In the genomic region with DNA sequence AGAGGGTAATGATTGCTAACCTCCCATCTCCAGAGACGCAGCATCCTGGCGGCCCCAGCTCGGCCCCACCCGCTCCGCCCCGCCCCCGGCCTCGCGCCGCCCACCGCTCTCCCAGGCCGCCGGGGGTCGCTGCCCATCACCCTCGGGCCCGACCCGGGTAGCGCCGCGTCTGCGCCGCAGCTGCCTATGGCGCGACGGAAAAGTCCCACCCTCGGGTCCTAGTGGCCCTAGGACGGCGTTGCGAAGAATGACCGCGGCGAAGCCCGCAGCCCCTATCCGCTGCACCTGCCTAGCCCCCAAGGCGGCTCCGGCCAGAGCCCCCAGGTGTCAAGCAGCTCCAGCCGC, we compare ENCODE assay signal across 8 cellular contexts. TPM values are rescaled to one million over a fixed set of nuclear protein-coding genes. Genes with fewer than 3 reads are reported as not detected.
DNase-seq lines count a peak whose midpoint lies in the region; ATAC-seq, FAIRE-seq and TF ChIP-seq lines count a peak whose summit lies in the region.

No MANE protein-coding gene starts in this region.

- H3K27ac ChIP-seq in H1 (ENCODE audit: low read depth, low read length): peak overlapping the region; percentile 97

- peak; percentile 38 to 45 (median 42) for TF ChIP-seq CTCF in H1 (IDR thresholded peaks at IDR 0.05; ENCODE audit: control extremely low read depth in 1 of 3, insufficient read depth in 1 of 3, low read depth in 1 of 3, low read length in 3 of 3)

- H4K5ac ChIP-seq in H1 (ENCODE audit: insufficient read length, low read depth, low read length): peak overlapping the region; percentile 92

- peak overlapping the region; percentile 81 to 91 for H3K4me2 ChIP-seq in H1 (ENCODE audit: insufficient read depth in 1 of 2, low read depth in 2 of 2, low read length in 2 of 2)

- no peaks in the 10 kb centered on the region; a peak in 1 of 7 replicates for H3K4me1 ChIP-seq in H1 (replicated peaks in 1 of 4; ENCODE audit: control insufficient read depth in 3 of 4, insufficient read depth in 4 of 4, low read length in 3 of 4)
- peaks cover 29% of the 10 kb centered on the region for H3K4me1 ChIP-seq in mononuclear cell (ENCODE audit: insufficient read depth, low read length)

- H2BK5ac ChIP-seq in H1 (ENCODE audit: low read depth, low read length): peak overlapping the region; percentile 95

- peak overlapping the region; percentile 97 for H3K56ac ChIP-seq in H1 (replicated peaks; ENCODE audit: insufficient read length, low read depth, low read length)

- H4K8ac ChIP-seq in H1 (ENCODE audit: extremely low read depth, insufficient read depth, low read length): peak overlapping the region; percentile 100

- CTCF ChIA-PET in activated CD8-positive, alpha-beta T cell treated with anti-CD3 and anti-CD28 coated beads, Interleukin-2, amount 10 ng/mL, durations not matched to agents 7 days and 5 days (lab: Charles Lee): interaction anchor here (0.7 to 2.6 kb wide), 12 partner anchors 9 to 209 kb away, joined by 3 to 16 read pairs (median 3); a partner anchor contains a TSS
- CTCF ChIA-PET in H1 (lab: Charles Lee; ENCODE audit: partially characterized antibody): interaction anchor here (0.8 to 2.2 kb wide), 8 partner anchors 10 to 176 kb away, joined by 3 to 10 read pairs (median 4); a partner anchor contains a TSS

- H2AK5ac ChIP-seq in H1 (ENCODE audit: low read depth, low read length): no peak overlapping the region

- H3K9me3 Mint-ChIP-seq in activated CD8-positive, alpha-beta T cell treated with anti-CD3 and anti-CD28 coated beads, Interleukin-2, amount 10 ng/mL, durations not matched to agents 7 days and 5 days (ENCODE audit: insufficient read depth): no peaks in the 10 kb centered on the region

- no peak overlapping the region for H2BK12ac ChIP-seq in H1 (ENCODE audit: low read depth, low read length)

- no peak overlapping the region for H2BK15ac ChIP-seq in H1 (ENCODE audit: low read length)

- POLR2A ChIA-PET in activated CD8-positive, alpha-beta T cell treated with anti-CD3 and anti-CD28 coated beads, Interleukin-2, amount 10 ng/mL, durations not matched to agents 7 days and 5 days (lab: Charles Lee): interaction anchor here (0.6 to 3.6 kb wide), 19 partner anchors 9 to 538 kb away, joined by 3 to 27 read pairs (median 4); a partner anchor contains a TSS
- POLR2A ChIA-PET in H1 (lab: Charles Lee; ENCODE audit: partially characterized antibody): interaction anchor here (0.8 to 8.0 kb wide), 40 partner anchors 9 to 1814 kb away, joined by 3 to 94 read pairs (median 4); a partner anchor contains a TSS

- H3K4me3 ChIP-seq in H1 (ENCODE audit: extremely low read depth in 1 of 4, insufficient read depth in 2 of 4, low read depth in 3 of 4, low read length in 4 of 4): peak overlapping the region; percentile 76 to 94 (median 89)
- peak overlapping the region; percentile 97 for H3K4me3 ChIP-seq in mononuclear cell (ENCODE audit: low read length)

- no peaks in the 10 kb centered on the region for H3K9me3 ChIP-seq in H1 (ENCODE audit: insufficient read depth in 2 of 2, low read depth in 1 of 2, low read length in 1 of 2)
- no peaks in the 10 kb centered on the region for H3K9me3 ChIP-seq in mononuclear cell (ENCODE audit: low read depth, low read length)

- no peak for FAIRE-seq in H1 (lab: Jason Lieb, UNC)

- H2AFZ ChIP-seq in H1 (ENCODE audit: low read length): no peak overlapping the region

- H3K79me1 ChIP-seq in H1 (ENCODE audit: low read depth, low read length): peaks cover 2% of the 10 kb centered on the region; the same call in 1 of the 2 replicates

- 0 out of 4 replicates have a peak, but pooled peaks of 1 of the 2 experiments have one; percentile 6 for TF ChIP-seq RAD21 in H1 (IDR thresholded peaks at IDR 0.05 in 1 of 2, conservative IDR thresholded peaks at IDR 0.05 in 1 of 2; ENCODE audit: low read depth in 2 of 2, low read length in 2 of 2)

- no peak overlapping the region for H3K14ac ChIP-seq in H1 (ENCODE audit: insufficient read length)

- peak in 1 of 2 experiments; percentile 76; a peak in 2 of 3 replicates for TF ChIP-seq POLR2A in H1 (IDR thresholded peaks at IDR 0.05; ENCODE audit: control extremely low read depth in 1 of 2, low read depth in 2 of 2, low read length in 2 of 2)

- peaks cover 12 to 82% of the 10 kb centered on the region in 2 experiments for H3K79me2 ChIP-seq in H1 (ENCODE audit: control insufficient read depth in 1 of 2, insufficient read depth in 2 of 2, low read length in 2 of 2)

- peaks cover 7 to 11% of the 10 kb centered on the region in 2 experiments for H4K20me1 ChIP-seq in H1 (replicated peaks in 1 of 2; ENCODE audit: control insufficient read depth in 1 of 2, insufficient read depth in 2 of 2, low read length in 2 of 2)

- H4K91ac ChIP-seq in H1 (replicated peaks; ENCODE audit: insufficient read length, low read length): no peak overlapping the region

- no peak overlapping the region for H2BK20ac ChIP-seq in H1 (ENCODE audit: low read length)

- ATAC-seq in GM18519 (IDR thresholded peaks at IDR 0.05; ENCODE audit: low FRiP score, unreplicated experiment) (peak; percentile 40), HG03039 (IDR thresholded peaks at IDR 0.05; ENCODE audit: unreplicated experiment) (peak; percentile 37)
- ATAC-seq in activated CD8-positive, alpha-beta T cell treated with anti-CD3 and anti-CD28 coated beads, Interleukin-2, amount 10 ng/mL, durations not matched to agents 7 days and 5 days: peak; percentile 60

- H3K18ac ChIP-seq in H1 (ENCODE audit: extremely low read depth, low read length): peak overlapping the region; percentile 87

- H3K4me1 Mint-ChIP-seq in activated CD8-positive, alpha-beta T cell treated with anti-CD3 and anti-CD28 coated beads, Interleukin-2, amount 10 ng/mL, durations not matched to agents 7 days and 5 days (ENCODE audit: low read depth): peaks cover 58% of the 10 kb centered on the region

- DNase-seq in AG08396 (ENCODE audit: low spot score) (peak; percentile 83), NCI-H2227 treated with DMSO at 0.1 percent for 48 hours (lab: John Stamatoyannopoulos, UW) (peak; percentile 44), H1 (ENCODE audit: low read depth in 1 of 2, low spot score in 2 of 2) (peak; percentile 2 to 86)
- peak; percentile 77 for DNase-seq in activated CD8-positive, alpha-beta T cell treated with anti-CD3 and anti-CD28 coated beads, Interleukin-2, amount 10 ng/mL, durations not matched to agents 7 days and 5 days
- peak; percentile 49 for DNase-seq in stimulated activated CD8-positive, alpha-beta memory T cell treated with anti-CD3 and anti-CD28 coated beads, Interleukin-7, amount 100 ng/mL, for 24 hours (ENCODE audit: low read depth)

- TF ChIP-seq EP300 in H1 (IDR thresholded peaks at IDR 0.05; ENCODE audit: borderline replicate concordance in 1 of 2, low read depth in 2 of 2, low read length in 2 of 2): no peak

- H3K36me3 Mint-ChIP-seq in activated CD8-positive, alpha-beta T cell treated with anti-CD3 and anti-CD28 coated beads, Interleukin-2, amount 10 ng/mL, durations not matched to agents 7 days and 5 days (ENCODE audit: low read depth): peaks cover 59% of the 10 kb centered on the region

- WGBS in H1 (ENCODE audit: extremely low coverage in 1 of 2, insufficient coverage in 1 of 2, insufficient read length in 1 of 2, insufficient replicate concordance in 2 of 2, low coverage in 1 of 2, low lambda C conversion rate in 2 of 2, missing lambda C conversion rate in 1 of 2), 2 experiments: 0% methylated on average over 16 of the region's 37 CpGs; no CpG with 5 or more reads in 1 of the 2 experiments

- H3K9ac ChIP-seq in H1 (replicated peaks in 1 of 4; ENCODE audit: extremely low read depth in 1 of 4, low read depth in 3 of 4, low read length in 3 of 4): peak overlapping the region; percentile 94 to 98 (median 96)

- H3K27me3 ChIP-seq in H1 (replicated peaks in 1 of 4; ENCODE audit: control insufficient read depth in 3 of 4, extremely low read depth in 1 of 4, insufficient read depth in 3 of 4, low read length in 3 of 4): no peaks in the 10 kb centered on the region
- H3K27me3 ChIP-seq in mononuclear cell (ENCODE audit: insufficient read depth, low read length): no peaks in the 10 kb centered on the region

- H3K36me3 ChIP-seq in H1 (ENCODE audit: control insufficient read depth in 2 of 4, insufficient read depth in 4 of 4, low read length in 3 of 4): peaks cover 26 to 45% (median 38%) of the 10 kb centered on the region in 4 experiments

- peak overlapping the region; percentile 100 for H3K27ac Mint-ChIP-seq in activated CD8-positive, alpha-beta T cell treated with anti-CD3 and anti-CD28 coated beads, Interleukin-2, amount 10 ng/mL, durations not matched to agents 7 days and 5 days

- no peak overlapping the region for H3K4ac ChIP-seq in H1 (replicated peaks; ENCODE audit: insufficient read length, low read depth, low read length)

- no peaks in the 10 kb centered on the region for H3K27me3 Mint-ChIP-seq in activated CD8-positive, alpha-beta T cell treated with anti-CD3 and anti-CD28 coated beads, Interleukin-2, amount 10 ng/mL, durations not matched to agents 7 days and 5 days (ENCODE audit: low read depth)

- no peak overlapping the region for H2BK120ac ChIP-seq in H1 (replicated peaks; ENCODE audit: low read depth, low read length)

- no peak overlapping the region for H3K23ac ChIP-seq in H1 (ENCODE audit: insufficient read length)

- peaks cover 3% of the 10 kb centered on the region for H3K23me2 ChIP-seq in H1 (ENCODE audit: low read depth, low read length)

- H3K4me3 Mint-ChIP-seq in activated CD8-positive, alpha-beta T cell treated with anti-CD3 and anti-CD28 coated beads, Interleukin-2, amount 10 ng/mL, durations not matched to agents 7 days and 5 days: peak overlapping the region; percentile 99

RNA-seq across cellular contexts. Expression of a gene that starts 0.5 kb away (rescaled TPM):
- total RNA-seq in activated CD8-positive, alpha-beta T cell treated with anti-CD3 and anti-CD28 coated beads, Interleukin-2, amount 10 ng/mL, durations not matched to agents 7 days and 5 days: 10 to 100 TPM; 94.8 to 98.4 TPM
- 95.9 and 96.7 TPM in 2 replicates for total RNA-seq in H1 (2021; fragmentation: NEBNext Ultra II Directional; extraction: Animal tissue kit (Norgen Biotek cat#: 25700))
- polyA plus RNA-seq in H1 (2011; rRNA removed): 122 and 192 TPM in 2 replicates
- 73.1 TPM for polyA plus RNA-seq in H1 (2011; cell fraction: cytosol; rRNA removed)
- 165 TPM for polyA plus RNA-seq in H1 (2011; cell fraction: nucleus; rRNA removed)
- polyA plus RNA-seq in H1 (2012, experiment 1 of 2): 82.2 to 93.9 TPM (median 85.7 TPM) in 4 replicates
- polyA plus RNA-seq in H1 (2012, experiment 2 of 2): 63.8 TPM
- polyA plus RNA-seq in H1 (2013, experiment 1 of 2): 93.6 TPM
- polyA plus RNA-seq in H1 (2013, experiment 2 of 2): 81.2 TPM
- polyA minus RNA-seq in H1 (2011; rRNA and poly(A)+ RNA removed): 117 and 159 TPM in 2 replicates
- 53.3 TPM for polyA minus RNA-seq in H1 (2011; cell fraction: cytosol; rRNA and poly(A)+ RNA removed)
- polyA minus RNA-seq in H1 (2011; cell fraction: nucleus; rRNA and poly(A)+ RNA removed): 65.8 TPM
- 49.0 TPM for total RNA-seq in mononuclear cell

RNA-seq across cellular contexts. Expression of a gene that starts 0.6 kb away (rescaled TPM):
- 10 to 100 TPM; 51.6 to 54.3 TPM for total RNA-seq in activated CD8-positive, alpha-beta T cell treated with anti-CD3 and anti-CD28 coated beads, Interleukin-2, amount 10 ng/mL, durations not matched to agents 7 days and 5 days
- total RNA-seq in H1 (2021; fragmentation: NEBNext Ultra II Directional; extraction: Animal tissue kit (Norgen Biotek cat#: 25700)): 41.0 and 44.8 TPM in 2 replicates
- polyA plus RNA-seq in H1 (2011; rRNA removed): 81.1 and 114 TPM in 2 replicates
- polyA plus RNA-seq in H1 (2011; cell fraction: cytosol; rRNA removed): 83.3 TPM
- 57.3 TPM for polyA plus RNA-seq in H1 (2011; cell fraction: nucleus; rRNA removed)
- polyA plus RNA-seq in H1 (2012, experiment 1 of 2): 37.7 to 52.7 TPM (median 50.5 TPM) in 4 replicates
- polyA plus RNA-seq in H1 (2012, experiment 2 of 2): 45.4 TPM
- 19.4 TPM for polyA plus RNA-seq in H1 (2013, experiment 1 of 2)
- polyA plus RNA-seq in H1 (2013, experiment 2 of 2): 17.6 TPM
- 90.8 and 94.9 TPM in 2 replicates for polyA minus RNA-seq in H1 (2011; rRNA and poly(A)+ RNA removed)
- polyA minus RNA-seq in H1 (2011; cell fraction: cytosol; rRNA and poly(A)+ RNA removed): 22.8 TPM
- 72.0 TPM for polyA minus RNA-seq in H1 (2011; cell fraction: nucleus; rRNA and poly(A)+ RNA removed)
- 52.2 TPM for total RNA-seq in mononuclear cell

RNA-seq across cellular contexts. Expression of a gene that starts 36.9 kb away (rescaled TPM):
- 1 to 10 TPM; 6.3 to 6.4 TPM for total RNA-seq in activated CD8-positive, alpha-beta T cell treated with anti-CD3 and anti-CD28 coated beads, Interleukin-2, amount 10 ng/mL, durations not matched to agents 7 days and 5 days
- total RNA-seq in H1 (2021; fragmentation: NEBNext Ultra II Directional; extraction: Animal tissue kit (Norgen Biotek cat#: 25700)): 20.7 and 24.3 TPM in 2 replicates
- polyA plus RNA-seq in H1 (2011; rRNA removed): 71.3 and 103 TPM in 2 replicates
- polyA plus RNA-seq in H1 (2011; cell fraction: cytosol; rRNA removed): 62.9 TPM
- 38.4 TPM for polyA plus RNA-seq in H1 (2011; cell fraction: nucleus; rRNA removed)
- 26.2 to 31.1 TPM (median 31.0 TPM) in 4 replicates for polyA plus RNA-seq in H1 (2012, experiment 1 of 2)
- 39.9 TPM for polyA plus RNA-seq in H1 (2012, experiment 2 of 2)
- polyA plus RNA-seq in H1 (2013, experiment 1 of 2): 32.2 TPM
- 37.1 TPM for polyA plus RNA-seq in H1 (2013, experiment 2 of 2)
- 39.2 and 44.9 TPM in 2 replicates for polyA minus RNA-seq in H1 (2011; rRNA and poly(A)+ RNA removed)
- 15.4 TPM for polyA minus RNA-seq in H1 (2011; cell fraction: cytosol; rRNA and poly(A)+ RNA removed)
- 14.3 TPM for polyA minus RNA-seq in H1 (2011; cell fraction: nucleus; rRNA and poly(A)+ RNA removed)
- 4.4 TPM for total RNA-seq in mononuclear cell

Comparison
In these comparisons a context has a peak if more than half of its experiments do, and no peak if none do; other contexts are left out.
1. Peak in every context shown above with its lines: DNase-seq, ATAC-seq, H3K4me3 ChIP-seq and H3K27ac ChIP-seq.